Comparison of ENCODE assay signal across 20 cellular contexts in genomic region chr1:22473952-22474351, GRCh38.
"Had no signal": no experiment of that assay in that cellular context is flagged by ENCODE, and none has a peak within 500 bp of the region (broad histone marks: within the 10 kb centered on the region; RNA-seq: fewer than 3 reads in every experiment).

No MANE protein-coding gene starts in this region.

- ATAC-seq: effector memory CD8-positive, alpha-beta T cell; esophagus mucosa; gastroesophageal sphincter; left cardiac atrium; left lung; lower lobe of right lung had no signal

- H3K4me3 ChIP-seq: coronary artery, dorsolateral prefrontal cortex, esophagus squamous epithelium, gastroesophageal sphincter, heart right ventricle, left lung, lower lobe of right lung had no signal

- DNase-seq: dermis blood vessel endothelial cell; dorsolateral prefrontal cortex; effector CD4-positive, alpha-beta T cell; effector memory CD8-positive, alpha-beta T cell; endodermal cell; erythroblast; esophagus squamous epithelium; foreskin fibroblast; foreskin melanocyte; heart right ventricle; hippocampal formation; left cardiac atrium; left lung; lower lobe of right lung; mesendoderm; midbrain had no signal

- H3K4me1 ChIP-seq: left lung had no signal

- H3K9me3 ChIP-seq: esophagus squamous epithelium, gastroesophageal sphincter, left lung, lower lobe of right lung had no signal

- H3K27ac ChIP-seq: dorsolateral prefrontal cortex, epithelial cell of prostate, esophagus squamous epithelium, gastroesophageal sphincter, left lung, lower lobe of right lung had no signal

- H3K36me3 ChIP-seq: esophagus squamous epithelium, gastroesophageal sphincter, heart right ventricle, left lung, lower lobe of right lung had no signal

- H3K27me3 ChIP-seq: dorsolateral prefrontal cortex, esophagus squamous epithelium, gastroesophageal sphincter, heart right ventricle, left lung had no signal
